22 cellular contexts compared by ENCODE assay signal in genomic region chr3:61168286-61168685, GRCh38.
DNase-seq lines count a peak whose midpoint lies in the region; ATAC-seq, FAIRE-seq and TF ChIP-seq lines count a peak whose summit lies in the region.
"Had no signal": no experiment of that assay in that cellular context is flagged by ENCODE, and none has a peak within 500 bp of the region (broad histone marks: within the 10 kb centered on the region; RNA-seq: fewer than 3 reads in every experiment).

No MANE protein-coding gene starts in this region.

- H4K8ac ChIP-seq in H1 (ENCODE audit: extremely low read depth, insufficient read depth, low read length): no peak overlapping the region
- no peak overlapping the region for H4K8ac ChIP-seq in H9 (replicated peaks; ENCODE audit: insufficient read length, low read depth, low read length)

- no peak overlapping the region for H2AFZ ChIP-seq in H1 (ENCODE audit: low read length)
- no peak overlapping the region for H2AFZ ChIP-seq in H9 (ENCODE audit: low read length)
- H2AFZ ChIP-seq: GM23248 had no signal

- no peaks in the 10 kb centered on the region for H3K9me3 Mint-ChIP-seq in Caco-2 (ENCODE audit: unreplicated experiment)
- peaks cover 14% of the 10 kb centered on the region for H3K9me3 Mint-ChIP-seq in WTC11
- H3K9me3 Mint-ChIP-seq in H9: peaks cover 7 to 13% of the 10 kb centered on the region in 2 experiments; a peak in 3 of 5 replicates
- H3K9me3 Mint-ChIP-seq: CD8-positive, alpha-beta T cell had no signal

- no peaks in the 10 kb centered on the region for H3K23me2 ChIP-seq in H1 (ENCODE audit: low read depth, low read length)
- no peaks in the 10 kb centered on the region for H3K23me2 ChIP-seq in H9 (ENCODE audit: insufficient read length, low read depth, low read length, poor library complexity, severe bottlenecking)

- H3K27ac ChIP-seq in H1 (ENCODE audit: low read depth, low read length) (no peak overlapping the region), dorsolateral prefrontal cortex (no peak overlapping the region), H9 (ENCODE audit: insufficient read length, low read depth, low read length) (no peak overlapping the region)
- H3K27ac ChIP-seq: 22Rv1, BLaER1, C4-2B, GM23248 had no signal

- no peak overlapping the region for H3K4ac ChIP-seq in H1 (replicated peaks; ENCODE audit: insufficient read length, low read depth, low read length)
- no peak overlapping the region for H3K4ac ChIP-seq in H9 (ENCODE audit: low read depth, low read length)

- H3K79me2 ChIP-seq in H1 (ENCODE audit: control insufficient read depth in 1 of 2, insufficient read depth in 2 of 2, low read length in 2 of 2) (no peaks in the 10 kb centered on the region), H9 (ENCODE audit: insufficient read depth, low read length) (no peaks in the 10 kb centered on the region)

- H3K56ac ChIP-seq in H1 (replicated peaks; ENCODE audit: insufficient read length, low read depth, low read length): no peak overlapping the region
- no peak overlapping the region for H3K56ac ChIP-seq in H9 (ENCODE audit: insufficient read length, low read depth, low read length)

- H3K27me3 Mint-ChIP-seq in Caco-2 (ENCODE audit: insufficient read depth, unreplicated experiment) (no peaks in the 10 kb centered on the region), WTC11 (ENCODE audit: low read depth) (no peaks in the 10 kb centered on the region; the same call in 1 of the 2 replicates), H9 (ENCODE audit: low read depth) (no peaks in the 10 kb centered on the region)
- H3K27me3 Mint-ChIP-seq: B cell; CD4-positive, CD25-positive, alpha-beta regulatory T cell had no signal

- no peak overlapping the region; the same call in 1 of the 2 replicates for H3K18ac ChIP-seq in H1 (ENCODE audit: extremely low read depth, low read length)
- H3K18ac ChIP-seq in H9 (ENCODE audit: insufficient read length, low read depth, low read length): no peak overlapping the region

- TF ChIP-seq EP300 in H1 (IDR thresholded peaks at IDR 0.05; ENCODE audit: borderline replicate concordance in 1 of 2, low read depth in 2 of 2, low read length in 2 of 2): no peak

- H2BK15ac ChIP-seq in H1 (ENCODE audit: low read length) (0 out of 2 replicates have a peak overlapping the region, but pooled peaks have one; percentile 48), H9 (ENCODE audit: low read depth, low read length) (no peak overlapping the region)

- intact Hi-C loops in Caco-2 (cut with micrococcal nuclease; ENCODE audit: unreplicated experiment) (loop anchor here (2.0 kb wide), 1 partner anchor 83 kb away; the partner anchor contains the start of gene FHIT), dorsolateral prefrontal cortex (cut with DNase I) (no loop called here)

- H3K27ac Mint-ChIP-seq in Caco-2 (ENCODE audit: unreplicated experiment): no peak overlapping the region
- H3K27ac Mint-ChIP-seq in WTC11: 0 out of 2 replicates have a peak overlapping the region, but pooled peaks have one; percentile 23
- H3K27ac Mint-ChIP-seq in H9: no peak overlapping the region; a peak in 1 of 7 replicates
- H3K27ac Mint-ChIP-seq: B cell; CD4-positive, CD25-positive, alpha-beta regulatory T cell; CD8-positive, alpha-beta T cell had no signal

- H3K4me1 Mint-ChIP-seq in Caco-2 (ENCODE audit: low read depth, unreplicated experiment) (peaks cover 18% of the 10 kb centered on the region), WTC11 (peaks cover 20% of the 10 kb centered on the region), H9 (peaks cover 11 to 15% of the 10 kb centered on the region in 2 experiments)
- H3K4me1 Mint-ChIP-seq: B cell; CD4-positive, CD25-positive, alpha-beta regulatory T cell had no signal

- H3K36me3 ChIP-seq in Caco-2 (ENCODE audit: control insufficient read depth, insufficient read depth, low read length) (no peaks in the 10 kb centered on the region), H1 (ENCODE audit: control insufficient read depth in 2 of 4, insufficient read depth in 4 of 4, low read length in 3 of 4) (no peaks in the 10 kb centered on the region; a peak in 2 of 8 replicates)

- TF ChIP-seq POLR2A in H1 (IDR thresholded peaks at IDR 0.05; ENCODE audit: control extremely low read depth in 1 of 2, low read depth in 2 of 2, low read length in 2 of 2): no peak

- no TSS peak for BruUV-seq in Caco-2 (replicated peaks; lab: Mats Ljungman, UMichigan)

- no peak overlapping the region for H3K23ac ChIP-seq in H1 (ENCODE audit: insufficient read length)
- H3K23ac ChIP-seq in H9 (ENCODE audit: insufficient read length, low read depth, low read length): no peak overlapping the region

- no peak overlapping the region for H2AK5ac ChIP-seq in H1 (ENCODE audit: low read depth, low read length)
- no peak overlapping the region for H2AK5ac ChIP-seq in H9 (ENCODE audit: insufficient read length, low read length)

- H3K9ac ChIP-seq in H1 (replicated peaks in 1 of 4; ENCODE audit: extremely low read depth in 1 of 4, low read depth in 3 of 4, low read length in 3 of 4) (no peak overlapping the region), H9 (ENCODE audit: extremely low read depth, insufficient read length, low read length) (no peak overlapping the region)
- H3K9ac ChIP-seq: BLaER1, GM23248 had no signal

- WGBS in H1 (ENCODE audit: extremely low coverage in 1 of 2, insufficient coverage in 1 of 2, insufficient read length in 1 of 2, insufficient replicate concordance in 2 of 2, low coverage in 1 of 2, low lambda C conversion rate in 2 of 2, missing lambda C conversion rate in 1 of 2), 2 experiments: 83% methylated on average over 3 of the region's 3 CpGs; no CpG with 5 or more reads in 1 of the 2 experiments
- no CpG with 5 or more reads among the region's 3 CpGs for WGBS in H9 (ENCODE audit: extremely low coverage, insufficient read length, low lambda C conversion rate)

- H3T11ph ChIP-seq in H9 (ENCODE audit: low read length): no peak overlapping the region

- peak; percentile 63 for FAIRE-seq in H1 (lab: Jason Lieb, UNC)
- FAIRE-seq: A204.1, D721Med, GM12892, H54 had no signal

- no peak overlapping the region for H3K4me3 Mint-ChIP-seq in Caco-2 (ENCODE audit: unreplicated experiment)
- H3K4me3 Mint-ChIP-seq in WTC11: no peak overlapping the region
- no peak overlapping the region for H3K4me3 Mint-ChIP-seq in H9
- H3K4me3 Mint-ChIP-seq: B cell; CD4-positive, CD25-positive, alpha-beta regulatory T cell; CD8-positive, alpha-beta T cell had no signal

- H3K4me1 ChIP-seq in Caco-2 (peaks cover 16% of the 10 kb centered on the region), H1 (replicated peaks in 1 of 4; ENCODE audit: control insufficient read depth in 3 of 4, insufficient read depth in 4 of 4, low read length in 3 of 4) (no peaks in the 10 kb centered on the region; a peak in 1 of 7 replicates), H9 (ENCODE audit: insufficient read depth, low read length) (no peaks in the 10 kb centered on the region; the same call in 1 of the 2 replicates)
- H3K4me1 ChIP-seq: BLaER1 had no signal

- CTCF ChIA-PET in Caco-2 (lab: Charles Lee): no interaction called here
- CTCF ChIA-PET in WTC11 (lab: Charles Lee): no interaction called here
- CTCF ChIA-PET in H1 (lab: Charles Lee; ENCODE audit: partially characterized antibody): no interaction called here

- H3K79me1 ChIP-seq in H1 (ENCODE audit: low read depth, low read length) (no peaks in the 10 kb centered on the region), H9 (ENCODE audit: insufficient read depth, low read depth, low read length, poor library complexity, severe bottlenecking) (no peaks in the 10 kb centered on the region)

- H3K14ac ChIP-seq in H1 (ENCODE audit: insufficient read length) (no peak overlapping the region), H9 (ENCODE audit: insufficient read depth, low read length) (no peak overlapping the region)

- no peak overlapping the region for H2BK12ac ChIP-seq in H1 (ENCODE audit: low read depth, low read length)
- no peak overlapping the region for H2BK12ac ChIP-seq in H9 (ENCODE audit: insufficient read length, low read depth, low read length)

- H3K9me3 ChIP-seq in Caco-2 (no peaks in the 10 kb centered on the region), H1 (ENCODE audit: insufficient read depth in 2 of 2, low read depth in 1 of 2, low read length in 1 of 2) (no peaks in the 10 kb centered on the region), H9 (ENCODE audit: control insufficient read depth, low read depth, low read length) (no peaks in the 10 kb centered on the region)

- POLR2A ChIA-PET in Caco-2 (lab: Charles Lee): no interaction called here
- POLR2A ChIA-PET in WTC11 (lab: Charles Lee): no interaction called here
- POLR2A ChIA-PET in H1 (lab: Charles Lee; ENCODE audit: partially characterized antibody): no interaction called here

- no peak overlapping the region for H2BK120ac ChIP-seq in H1 (replicated peaks; ENCODE audit: low read depth, low read length)
- no peak overlapping the region for H2BK120ac ChIP-seq in H9 (ENCODE audit: low read depth, low read length, poor library complexity, severe bottlenecking)

- no peak for TF ChIP-seq RAD21 in H1 (IDR thresholded peaks at IDR 0.05 in 1 of 2, conservative IDR thresholded peaks at IDR 0.05 in 1 of 2; ENCODE audit: low read depth in 2 of 2, low read length in 2 of 2)

- TF ChIP-seq CTCF in Caco-2 (IDR thresholded peaks at IDR 0.05; ENCODE audit: insufficient read depth in 1 of 2, low read depth in 1 of 2, low read length in 1 of 2, severe bottlenecking in 1 of 2, unreplicated experiment in 1 of 2) (no peak), WTC11 (IDR thresholded peaks at IDR 0.05) (no peak), H1 (IDR thresholded peaks at IDR 0.05; ENCODE audit: control extremely low read depth in 1 of 3, insufficient read depth in 1 of 3, low read depth in 1 of 3, low read length in 3 of 3) (no peak), dorsolateral prefrontal cortex (IDR thresholded peaks at IDR 0.05 in 54 of 56, conservative IDR thresholded peaks at IDR 0.05 in 2 of 56; ENCODE audit: low read depth in 1 of 56, partially characterized antibody in 56 of 56) (no peak), H9 (conservative IDR thresholded peaks at IDR 0.05) (no peak)

- no peak overlapping the region for H4K91ac ChIP-seq in H1 (replicated peaks; ENCODE audit: insufficient read length, low read length)
- H4K91ac ChIP-seq in H9 (ENCODE audit: insufficient read length, low read depth, low read length): no peak overlapping the region

- no peak overlapping the region for H2BK5ac ChIP-seq in H1 (ENCODE audit: low read depth, low read length)
- no peak overlapping the region for H2BK5ac ChIP-seq in H9 (ENCODE audit: insufficient read length, low read length)

- no peak overlapping the region for H3K4me3 ChIP-seq in Caco-2 (ENCODE audit: low read depth, low read length)
- H3K4me3 ChIP-seq in H1 (ENCODE audit: extremely low read depth in 1 of 4, insufficient read depth in 2 of 4, low read depth in 3 of 4, low read length in 4 of 4): no peak overlapping the region
- no peak overlapping the region for H3K4me3 ChIP-seq in dorsolateral prefrontal cortex
- H3K4me3 ChIP-seq: BLaER1, GM23248 had no signal

- no peak overlapping the region for H2BK20ac ChIP-seq in H1 (ENCODE audit: low read length)
- H2BK20ac ChIP-seq in H9 (ENCODE audit: low read depth, low read length, poor library complexity, severe bottlenecking): no peak overlapping the region

- H4K20me1 ChIP-seq in H1 (replicated peaks in 1 of 2; ENCODE audit: control insufficient read depth in 1 of 2, insufficient read depth in 2 of 2, low read length in 2 of 2) (no peaks in the 10 kb centered on the region), H9 (ENCODE audit: control insufficient read depth, insufficient read depth, insufficient read length) (no peaks in the 10 kb centered on the region)
- H4K20me1 ChIP-seq: BLaER1 had no signal

- H3K27me3 ChIP-seq in Caco-2 (replicated peaks; ENCODE audit: control insufficient read depth, insufficient read depth, low read length) (no peaks in the 10 kb centered on the region), H1 (replicated peaks in 1 of 4; ENCODE audit: control insufficient read depth in 3 of 4, extremely low read depth in 1 of 4, insufficient read depth in 3 of 4, low read length in 3 of 4) (no peaks in the 10 kb centered on the region), dorsolateral prefrontal cortex (no peaks in the 10 kb centered on the region), H9 (ENCODE audit: insufficient read depth, low read length) (no peaks in the 10 kb centered on the region)
- H3K27me3 ChIP-seq: BLaER1 had no signal

- ATAC-seq in WTC11: no peak
- ATAC-seq: CD8-positive, alpha-beta T cell had no signal

- H3K4me2 ChIP-seq in H1 (ENCODE audit: insufficient read depth in 1 of 2, low read depth in 2 of 2, low read length in 2 of 2) (no peak overlapping the region), H9 (ENCODE audit: insufficient read depth, insufficient read length, low read length) (no peak overlapping the region)
- H3K4me2 ChIP-seq: BLaER1 had no signal

- DNase-seq in Caco-2 (peak; percentile 37 to 46), WTC11 (ENCODE audit: low spot score) (no peak), H1 (ENCODE audit: low read depth in 1 of 2, low spot score in 2 of 2) (no peak), dorsolateral prefrontal cortex (no peak), H9 (no peak), KG1 (lab: John Stamatoyannopoulos, UW) (no peak)
- DNase-seq: CD4-positive, CD25-positive, alpha-beta regulatory T cell; CD8-positive, alpha-beta T cell; DMS 273 treated with DMSO at 0.1 percent for 48 hours; DMS79; EL; GF-D8; GM23248; HCEC 1CT had no signal

- no peak overlapping the region for H4K5ac ChIP-seq in H1 (ENCODE audit: insufficient read length, low read depth, low read length)
- H4K5ac ChIP-seq in H9 (ENCODE audit: insufficient read length, low read depth, low read length): no peak overlapping the region

- no peaks in the 10 kb centered on the region for H3K36me3 Mint-ChIP-seq in Caco-2 (ENCODE audit: insufficient read depth, unreplicated experiment)
- H3K36me3 Mint-ChIP-seq in WTC11: peaks cover 14% of the 10 kb centered on the region
- peaks cover 0 to 23% (median 12%) of the 10 kb centered on the region in 3 experiments; a peak in 4 of 7 replicates for H3K36me3 Mint-ChIP-seq in H9 (ENCODE audit: insufficient read depth in 1 of 3, low read depth in 3 of 3)

Comparison
In these comparisons a context has a peak if more than half of its experiments do, and no peak if none do; other contexts are left out.
1. DNase-seq: peak in Caco-2 (2 of 2); none in WTC11 (single experiment), H1 (0 of 2), dorsolateral prefrontal cortex (0 of 10), H9 (single experiment) and KG1 (single experiment).